In genomic region chr10:119728172-119728800, GRCh38 we compare ENCODE assay signal across 1 cellular context.
TF ChIP-seq lines count a peak whose summit lies in the region.

No MANE protein-coding gene starts in this region.

TF ChIP-seq in HepG2, 621 proteins besides CTCF, POLR2A, EP300 and RAD21 (continued from another document):
- TF ChIP-seq PAXIP1 (CRISPR knock-in tag; conservative IDR thresholded peaks at IDR 0.05), result no peak
- TF ChIP-seq PAX8 (CRISPR knock-in tag; IDR thresholded peaks at IDR 0.05; ENCODE audit: borderline replicate concordance), result no peak
- no peak for TF ChIP-seq NKX3-1 (CRISPR knock-in tag; IDR thresholded peaks at IDR 0.05)
- TF ChIP-seq SOX5 (CRISPR knock-in tag; IDR thresholded peaks at IDR 0.05; ENCODE audit: borderline replicate concordance), result no peak
- no peak for TF ChIP-seq ZNF362 (CRISPR knock-in tag; IDR thresholded peaks at IDR 0.05; ENCODE audit: borderline replicate concordance)
- no peak for TF ChIP-seq POGK (CRISPR knock-in tag; conservative IDR thresholded peaks at IDR 0.05)
- no peak for TF ChIP-seq RNF219 (CRISPR knock-in tag; IDR thresholded peaks at IDR 0.05)
- TF ChIP-seq ZBTB38 (CRISPR knock-in tag; IDR thresholded peaks at IDR 0.05), result no peak
- no peak for TF ChIP-seq SP2 (CRISPR knock-in tag; IDR thresholded peaks at IDR 0.05)
- TF ChIP-seq SRSF9 (IDR thresholded peaks at IDR 0.05; ENCODE audit: borderline replicate concordance, insufficient read depth, low read depth, low read length, poor library complexity, severe bottlenecking), result no peak
- no peak for TF ChIP-seq ZNF530 (CRISPR knock-in tag; IDR thresholded peaks at IDR 0.05; ENCODE audit: low read depth)
TF ChIP-seq in HepG2: peak in this region for 0.
